In the genomic region with DNA sequence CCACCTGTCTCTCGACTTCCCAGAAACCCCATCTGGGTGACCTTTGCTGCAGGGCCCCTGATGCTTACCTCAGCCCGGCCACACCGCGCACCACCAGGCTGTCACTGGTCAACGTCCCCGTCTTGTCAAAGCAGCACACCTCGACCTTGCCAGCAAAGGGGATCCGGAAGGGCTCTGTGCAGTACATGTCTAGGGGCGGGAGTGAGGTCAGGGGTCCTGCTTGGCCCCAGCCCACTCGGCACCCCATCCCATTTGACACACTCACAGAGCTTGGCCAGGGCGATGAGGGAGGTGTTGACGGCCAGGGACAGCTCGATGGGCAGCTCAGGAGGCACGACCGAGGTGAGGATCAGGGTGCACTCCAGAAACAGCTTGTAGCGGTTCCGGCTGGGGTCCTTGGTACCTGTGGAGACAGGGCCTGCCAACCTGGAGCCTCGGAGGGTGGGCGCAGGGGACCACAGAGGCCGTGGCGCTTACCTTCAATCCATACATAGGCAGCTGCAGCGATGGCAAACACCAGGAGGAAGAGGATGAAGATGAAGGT, we compare ENCODE assay signal across 20 cellular contexts. TPM values are rescaled to one million over a fixed set of nuclear protein-coding genes. Genes with fewer than 3 reads are reported as not detected.
"Had no signal": no experiment of that assay in that cellular context is flagged by ENCODE, and none has a peak within 500 bp of the region (broad histone marks: within the 10 kb centered on the region; RNA-seq: fewer than 3 reads in every experiment).

No MANE protein-coding gene starts in this region.

- H3K4me1 Mint-ChIP-seq: neural crest cell had no signal

- ATAC-seq: left lung, upper lobe of right lung had no signal

- H3K4me3 ChIP-seq: cardiac muscle cell, left lung, sigmoid colon, upper lobe of right lung had no signal

- H3K27ac ChIP-seq: cardiac muscle cell, left lung, parathyroid adenoma, sigmoid colon, upper lobe of right lung had no signal

- H3K4me3 Mint-ChIP-seq: activated naive CD8-positive, alpha-beta T cell treated with anti-CD3 and anti-CD28 coated beads for 36 hours; activated T-helper 1 cell treated with anti-CD3 and anti-CD28 coated beads, Interleukin-12 subunit alpha, Interleukin-12 subunit beta, Interleukin-2, Interleukin-4 antibody, amounts not matched to agents 30 ng/mL and 10 ng/mL and 1 ng/mL, durations not matched to agents 14 hours and 24 hours and 36 hours; naive B cell; neural crest cell had no signal

- H3K27me3 Mint-ChIP-seq: activated naive CD8-positive, alpha-beta T cell treated with anti-CD3 and anti-CD28 coated beads for 36 hours; naive B cell had no signal

- H3K27me3 ChIP-seq: cardiac muscle cell, left lung, sigmoid colon, upper lobe of right lung had no signal

- H3K27ac Mint-ChIP-seq: activated naive CD8-positive, alpha-beta T cell treated with anti-CD3 and anti-CD28 coated beads for 36 hours; activated T-helper 1 cell treated with anti-CD3 and anti-CD28 coated beads, Interleukin-12 subunit alpha, Interleukin-12 subunit beta, Interleukin-2, Interleukin-4 antibody, amounts not matched to agents 30 ng/mL and 10 ng/mL and 1 ng/mL, durations not matched to agents 14 hours and 24 hours and 36 hours had no signal

- H3K4me1 ChIP-seq: left lung, parathyroid adenoma, sigmoid colon, upper lobe of right lung had no signal

- DNase-seq: activated CD4-positive, alpha-beta T cell treated with anti-CD3 and anti-CD28 coated beads for 48 hours; activated CD4-positive, CD25-positive, alpha-beta regulatory T cell; activated gamma-delta T cell treated with Interleukin-2 at 50 U/mL for 16 hours; activated naive CD8-positive, alpha-beta T cell treated with anti-CD3 and anti-CD28 coated beads for 36 hours; amniotic stem cell; dermis blood vessel endothelial cell; effector memory CD4-positive, alpha-beta T cell; foreskin fibroblast; hypothalamus; naive B cell; sigmoid colon; stimulated activated naive CD4-positive, alpha-beta T cell; T-helper 1 cell; T1000; upper lobe of right lung had no signal

- H3K9me3 Mint-ChIP-seq: activated naive CD8-positive, alpha-beta T cell treated with anti-CD3 and anti-CD28 coated beads for 36 hours; activated T-helper 1 cell treated with anti-CD3 and anti-CD28 coated beads, Interleukin-12 subunit alpha, Interleukin-12 subunit beta, Interleukin-2, Interleukin-4 antibody, amounts not matched to agents 30 ng/mL and 10 ng/mL and 1 ng/mL, durations not matched to agents 14 hours and 24 hours and 36 hours; naive B cell; neural crest cell had no signal

- H3K9me3 ChIP-seq: left lung, sigmoid colon, upper lobe of right lung had no signal

RNA-seq across cellular contexts. Expression of a gene that starts 36.6 kb away (rescaled TPM):
- total RNA-seq: dermis blood vessel endothelial cell had no signal
